In genomic region chr1:5992034-5992813, GRCh38 we compare ENCODE assay signal across 8 cellular contexts. TPM values are rescaled to one million over a fixed set of nuclear protein-coding genes. Genes with fewer than 3 reads are reported as not detected.
DNase-seq lines count a peak whose midpoint lies in the region; ATAC-seq and TF ChIP-seq lines count a peak whose summit lies in the region.

Gene NPHP4, minus strand, starts transcription at chr1:5992425. Its CDS starts 6,136 bp downstream, at chr1:5986289.

- DNase-seq in AG08395 (ENCODE audit: low spot score) = peak; percentile 100
- peak; percentile 98 for DNase-seq in NCI-H345 treated with DMSO at 0.1 percent for 48 hours (lab: John Stamatoyannopoulos, UW; ENCODE audit: unreplicated experiment)
- peak; percentile 97 to 99 (median 98) for DNase-seq in activated CD4-positive, CD25-positive, alpha-beta regulatory T cell (lab: John Stamatoyannopoulos, UW)
- peak; percentile 99 for DNase-seq in central memory CD4-positive, alpha-beta T cell
- DNase-seq in inferior parietal cortex (ENCODE audit: extremely low spot score) = peak; percentile 100
- DNase-seq in spleen = peak; percentile 99

- intact Hi-C loops in spleen (cut with DNase I; ENCODE audit: low total_unique reads) = loop anchor here (5.0 kb wide), 1 partner anchor 35 kb away; no protein-coding TSS in a partner anchor

- ATAC-seq in GM18909 (IDR thresholded peaks at IDR 0.05; ENCODE audit: poor library complexity, unreplicated experiment) = peak; percentile 92
- peak; percentile 90 for ATAC-seq in HG03175 (IDR thresholded peaks at IDR 0.05; ENCODE audit: unreplicated experiment)

- peak within 1 kb of the TSS; percentile 64 to 98 (median 94) for H3K4me3 ChIP-seq in spleen

- no peaks in the 10 kb centered on the region for H3K9me3 ChIP-seq in spleen

- no peaks in the 10 kb centered on the region for H3K27me3 ChIP-seq in spleen (replicated peaks in 1 of 7)

- peak in 1 of 3 donors; percentile 46 for TF ChIP-seq POLR2A in spleen (IDR thresholded peaks at IDR 0.05)

- H3K4me1 ChIP-seq in spleen = peaks cover 19 to 59% (median 41%) of the 10 kb centered on the region in 6 donors

- 0% methylated on average over 57 to 93 of the region's 93 CpGs for WGBS in spleen, 5 donors

- peaks cover 0 to 21% (median 5%) of the 10 kb centered on the region in 6 donors for H3K36me3 ChIP-seq in spleen

- H3K27ac ChIP-seq in spleen = peak within 1 kb of the TSS; percentile 89 to 98 (median 92)

- peak in 3 of 11 experiments; percentile 20 to 38 (median 37) for TF ChIP-seq CTCF in spleen (IDR thresholded peaks at IDR 0.05 in 8 of 11, conservative IDR thresholded peaks at IDR 0.05 in 3 of 11)

RNA-seq across cellular contexts. Expression of gene NPHP4, which starts in this region (rescaled TPM):
- 10 to 100 TPM in 5 of 7 donors, 1 to 10 TPM in 2; 8.4 to 17.5 (median 10.9) TPM for total RNA-seq in spleen
- 1 to 10 TPM; 1.2 to 3.4 (median 2.6) TPM for polyA plus RNA-seq in spleen

Comparison
In these comparisons a context has a peak if more than half of its experiments do, and no peak if none do; other contexts are left out.
1. Peak in every context shown above with its lines: DNase-seq, ATAC-seq, H3K4me3 ChIP-seq and H3K27ac ChIP-seq.